ENCODE assay signal across 22 cellular contexts in genomic region chr2:38371235-38371634, GRCh38.
"Had no signal": no experiment of that assay in that cellular context is flagged by ENCODE, and none has a peak within 500 bp of the region (broad histone marks: within the 10 kb centered on the region; RNA-seq: fewer than 3 reads in every experiment).

No MANE protein-coding gene starts in this region.

- ATAC-seq: activated T-cell treated with anti-CD3 and anti-CD28 coated beads, Interleukin-2, amount 50 U/mL, for 4 hours had no signal

- H3K9me3 ChIP-seq: Peyer's patch had no signal

- DNase-seq: activated B cell treated with CpG ODN at 0.5 μM for 24 hours; activated CD4-positive, alpha-beta memory T cell treated with anti-CD3 and anti-CD28 coated beads for 36 hours; activated CD4-positive, alpha-beta T cell treated with anti-CD3 and anti-CD28 coated beads for 1 hour; activated CD4-positive, alpha-beta T cell treated with anti-CD3 and anti-CD28 coated beads, Interleukin-2, amount 10 ng/mL, durations not matched to agents 24 days and 14 days; activated CD8-positive, alpha-beta memory T cell treated with anti-CD3 and anti-CD28 coated beads for 24 hours; activated gamma-delta T cell; activated naive CD4-positive, alpha-beta T cell treated with anti-CD3 and anti-CD28 coated beads for 36 hours; activated T-cell treated with anti-CD3 and anti-CD28 coated beads, Interleukin-2, amount 50 U/mL, for 4 hours; cerebellar nuclear complex; KG1; MM.1S; NCI-H1105; NCI-H1436; NCI-H1694 treated with DMSO at 0.1 percent for 48 hours; NCI-H2029 treated with DMSO at 0.1 percent for 48 hours; NCI-H446; NCI-H524; Peyer's patch; SHP77 treated with DMSO at 0.1 percent for 48 hours; T-helper 9 cell had no signal

- H3K27me3 Mint-ChIP-seq: activated B cell treated with CpG ODN at 0.5 μM for 24 hours; activated CD4-positive, alpha-beta memory T cell treated with anti-CD3 and anti-CD28 coated beads for 36 hours; activated CD4-positive, alpha-beta T cell treated with anti-CD3 and anti-CD28 coated beads, Interleukin-2, amount 10 ng/mL, durations not matched to agents 24 days and 14 days; activated naive CD8-positive, alpha-beta T cell had no signal

- H3K27ac Mint-ChIP-seq: activated B cell treated with CpG ODN at 0.5 μM for 24 hours; activated CD4-positive, alpha-beta memory T cell treated with anti-CD3 and anti-CD28 coated beads for 36 hours; activated CD4-positive, alpha-beta T cell treated with anti-CD3 and anti-CD28 coated beads, Interleukin-2, amount 10 ng/mL, durations not matched to agents 24 days and 14 days; activated naive CD4-positive, alpha-beta T cell treated with anti-CD3 and anti-CD28 coated beads for 36 hours; activated naive CD8-positive, alpha-beta T cell; T-helper 1 cell treated with Interleukin-12 subunit alpha and Interleukin-12 subunit beta and Interleukin-4 antibody, amounts not matched to agents 30 μg/mL and 1 μg/mL, for 36 hours had no signal

- H3K36me3 Mint-ChIP-seq: activated naive CD8-positive, alpha-beta T cell had no signal

- H3K4me3 Mint-ChIP-seq: activated B cell treated with CpG ODN at 0.5 μM for 24 hours; activated CD4-positive, alpha-beta memory T cell treated with anti-CD3 and anti-CD28 coated beads for 36 hours; activated CD4-positive, alpha-beta T cell treated with anti-CD3 and anti-CD28 coated beads, Interleukin-2, amount 10 ng/mL, durations not matched to agents 24 days and 14 days; activated naive CD4-positive, alpha-beta T cell treated with anti-CD3 and anti-CD28 coated beads for 36 hours; activated naive CD8-positive, alpha-beta T cell; activated T-cell treated with anti-CD3 and anti-CD28 coated beads, Interleukin-2, amount 50 U/mL, for 4 hours; T-helper 1 cell treated with Interleukin-12 subunit alpha and Interleukin-12 subunit beta and Interleukin-4 antibody, amounts not matched to agents 30 μg/mL and 1 μg/mL, for 36 hours had no signal

- H3K4me3 ChIP-seq: Peyer's patch had no signal

- H3K27ac ChIP-seq: Peyer's patch had no signal

- H3K36me3 ChIP-seq: Peyer's patch had no signal

- H3K27me3 ChIP-seq: Peyer's patch had no signal
